ENCODE assay signal across 12 cellular contexts in genomic region chr1:234535208-234535607, GRCh38. TPM values are rescaled to one million over a fixed set of nuclear protein-coding genes. Genes with fewer than 3 reads are reported as not detected.
DNase-seq lines count a peak whose midpoint lies in the region; ATAC-seq and TF ChIP-seq lines count a peak whose summit lies in the region.
"Had no signal": no experiment of that assay in that cellular context is flagged by ENCODE, and none has a peak within 500 bp of the region (broad histone marks: within the 10 kb centered on the region; RNA-seq: fewer than 3 reads in every experiment).

No MANE protein-coding gene starts in this region.

- no peaks in the 10 kb centered on the region for H3K36me3 Mint-ChIP-seq in MCF 10A (ENCODE audit: insufficient read depth, unreplicated experiment)

- no peak overlapping the region for H3K4me3 ChIP-seq in mammary epithelial cell (replicated peaks in 1 of 3; ENCODE audit: insufficient read depth in 1 of 3, low read depth in 2 of 3, low read length in 3 of 3)
- no peak overlapping the region for H3K4me3 ChIP-seq in esophagus squamous epithelium
- H3K4me3 ChIP-seq in ovary, result no peak overlapping the region
- no peak overlapping the region for H3K4me3 ChIP-seq in upper lobe of left lung

- no peak for TF ChIP-seq EP300 in ovary (IDR thresholded peaks at IDR 0.05)
- TF ChIP-seq EP300 in upper lobe of left lung (IDR thresholded peaks at IDR 0.05), result no peak

- no TSS peak for BruUV-seq in MCF 10A (replicated peaks; lab: Mats Ljungman, UMichigan)
- no TSS peak for BruUV-seq in mammary epithelial cell (replicated peaks; lab: Mats Ljungman, UMichigan)

- dilution Hi-C loops in mammary epithelial cell (cut with HindIII; ENCODE audit: low sequenced_read_pairs), result no loop called here

- peaks cover 74% of the 10 kb centered on the region for H3K4me1 ChIP-seq in mammary epithelial cell (ENCODE audit: insufficient read depth, low read length)
- H3K4me1 ChIP-seq in esophagus squamous epithelium, result peaks cover 82 to 100% (median 96%) of the 10 kb centered on the region in 3 donors
- H3K4me1 ChIP-seq in ovary (ENCODE audit: insufficient read depth), result peaks cover 44% of the 10 kb centered on the region
- peaks cover 55 to 84% (median 67%) of the 10 kb centered on the region in 4 donors for H3K4me1 ChIP-seq in upper lobe of left lung

- H3K27ac Mint-ChIP-seq in MCF 10A (ENCODE audit: low read depth, unreplicated experiment), result peak overlapping the region; percentile 93
- H3K27ac Mint-ChIP-seq: stimulated activated naive CD8-positive, alpha-beta T cell treated with anti-CD3 and anti-CD28 coated beads, Interleukin-15, amount 100 ng/mL, for 72 hours had no signal

- CTCF ChIA-PET in MCF 10A (lab: Yijun Ruan, JAX) (interaction anchor here (1.1 to 3.0 kb wide), 7 partner anchors 26 to 528 kb away, joined by 3 to 18 read pairs (median 5); no protein-coding TSS in a partner anchor), mammary epithelial cell (lab: Charles Lee; ENCODE audit: low non-redundant PET) (no interaction called here)

- 98% methylated on average over 6 of the region's 6 CpGs for WGBS in mammary epithelial cell (ENCODE audit: low coverage, missing lambda C conversion rate)
- 67 to 68% methylated on average over 6 of the region's 6 CpGs for WGBS in esophagus squamous epithelium, 2 donors
- 21 to 31% (median 26%) methylated on average over 6 of the region's 6 CpGs for WGBS in ovary, 3 donors
- WGBS in upper lobe of left lung, 2 donors, result 62 to 63% methylated on average over 6 of the region's 6 CpGs

- intact Hi-C loops in MCF 10A (cut with micrococcal nuclease), result no loop called here
- intact Hi-C loops in mammary epithelial cell (cut with micrococcal nuclease), result no loop called here
- intact Hi-C loops in esophagus squamous epithelium (cut with DNase I), result loop anchor here (5.0 kb wide), 1 partner anchor 62 kb away; no protein-coding TSS in a partner anchor
- intact Hi-C loops in ovary (cut with DNase I), result loop anchor here (2.0 to 10.0 kb wide), 7 partner anchors 47 to 460 kb away; no protein-coding TSS in a partner anchor

- no peak for ATAC-seq in upper lobe of left lung (ENCODE audit: low FRiP score in 2 of 2)
- no peak for ATAC-seq in stimulated activated naive CD8-positive, alpha-beta T cell treated with anti-CD3 and anti-CD28 coated beads, Interleukin-15, Interleukin-2, amounts not matched to agents 100 U/mL and 50 U/mL, for 24 hours
- ATAC-seq: left colon; stimulated activated naive CD8-positive, alpha-beta T cell treated with anti-CD3 and anti-CD28 coated beads, Interleukin-15, amount 100 ng/mL, for 72 hours had no signal

- TF ChIP-seq CTCF in MCF 10A (IDR thresholded peaks at IDR 0.05; ENCODE audit: unreplicated experiment) (no peak), mammary epithelial cell (conservative IDR thresholded peaks at IDR 0.05 in 1 of 2, IDR thresholded peaks at IDR 0.05 in 1 of 2; ENCODE audit: extremely low read depth in 1 of 2, insufficient read depth in 1 of 2, low read depth in 1 of 2, low read length in 2 of 2) (no peak), esophagus squamous epithelium (IDR thresholded peaks at IDR 0.05) (no peak), ovary (IDR thresholded peaks at IDR 0.05) (no peak), upper lobe of left lung (IDR thresholded peaks at IDR 0.05) (no peak)

- POLR2A ChIA-PET in MCF 10A (lab: Yijun Ruan, JAX), result interaction anchor here (1.0 to 19.7 kb wide), 9 partner anchors 8 to 538 kb away, joined by 4 to 467 read pairs (median 127); partner anchors contain the start of gene IRF2BP2

- no peaks in the 10 kb centered on the region for H3K27me3 Mint-ChIP-seq in MCF 10A (ENCODE audit: insufficient read depth, unreplicated experiment)

- H3K9me3 ChIP-seq in mammary epithelial cell (replicated peaks; ENCODE audit: insufficient read depth, low read length) (no peaks in the 10 kb centered on the region), esophagus squamous epithelium (no peaks in the 10 kb centered on the region), ovary (no peaks in the 10 kb centered on the region), upper lobe of left lung (no peaks in the 10 kb centered on the region)

- H3K9ac ChIP-seq in mammary epithelial cell (ENCODE audit: insufficient read depth, low read length), result no peak overlapping the region

- no peak overlapping the region for H3K4me3 Mint-ChIP-seq in MCF 10A (ENCODE audit: unreplicated experiment)
- H3K4me3 Mint-ChIP-seq: stimulated activated naive CD8-positive, alpha-beta T cell treated with anti-CD3 and anti-CD28 coated beads, Interleukin-15, amount 100 ng/mL, for 72 hours had no signal

- DNase-seq in MCF 10A (ENCODE audit: unreplicated experiment) (no peak), mammary epithelial cell (no peak), esophagus squamous epithelium (lab: John Stamatoyannopoulos, UW) (no peak), ovary (peak in 1 of 5 donors; percentile 18), upper lobe of left lung (no peak), GOT3 (lab: John Stamatoyannopoulos, UW) (no peak), A172 (ENCODE audit: low spot score) (no peak)
- no peak for DNase-seq in stimulated activated naive CD8-positive, alpha-beta T cell treated with anti-CD3 and anti-CD28 coated beads, Interleukin-15, Interleukin-2, amounts not matched to agents 100 U/mL and 50 U/mL, for 24 hours
- DNase-seq: effector memory CD4-positive, alpha-beta T cell; NCI-H1436; stimulated activated naive CD8-positive, alpha-beta T cell treated with anti-CD3 and anti-CD28 coated beads, Interleukin-15, amount 100 ng/mL, for 72 hours had no signal

- no peaks in the 10 kb centered on the region for H3K27me3 ChIP-seq in mammary epithelial cell (ENCODE audit: insufficient read depth, low read length)
- H3K27me3 ChIP-seq in esophagus squamous epithelium, result no peaks in the 10 kb centered on the region
- H3K27me3 ChIP-seq in ovary, result no peaks in the 10 kb centered on the region
- H3K27me3 ChIP-seq in upper lobe of left lung, result no peaks in the 10 kb centered on the region

- H3K27ac ChIP-seq in mammary epithelial cell (ENCODE audit: insufficient read depth, low read depth, low read length) (no peak overlapping the region), esophagus squamous epithelium (peak overlapping the region; percentile 87 to 99 (median 97)), ovary (peak overlapping the region; percentile 84 to 98), upper lobe of left lung (peak overlapping the region; percentile 90 to 95 (median 91))

- peaks cover 43% of the 10 kb centered on the region for H3K4me1 Mint-ChIP-seq in MCF 10A (ENCODE audit: insufficient read depth, unreplicated experiment)

- H3K36me3 ChIP-seq in mammary epithelial cell (ENCODE audit: insufficient read depth, low read length) (no peaks in the 10 kb centered on the region), esophagus squamous epithelium (no peaks in the 10 kb centered on the region), ovary (no peaks in the 10 kb centered on the region), upper lobe of left lung (no peaks in the 10 kb centered on the region)

- in situ Hi-C loops in mammary epithelial cell (cut with MboI; ENCODE audit: low sequenced_read_pairs in 2 of 2), result no loop called here

- no peaks in the 10 kb centered on the region for H4K20me1 ChIP-seq in mammary epithelial cell (ENCODE audit: insufficient read depth, low read length)

- TF ChIP-seq POLR2A in esophagus squamous epithelium (IDR thresholded peaks at IDR 0.05) (no peak), ovary (IDR thresholded peaks at IDR 0.05) (no peak), upper lobe of left lung (IDR thresholded peaks at IDR 0.05) (no peak)

- H3K9me3 Mint-ChIP-seq in MCF 10A (ENCODE audit: unreplicated experiment), result no peaks in the 10 kb centered on the region
- H3K9me3 Mint-ChIP-seq: stimulated activated naive CD8-positive, alpha-beta T cell treated with anti-CD3 and anti-CD28 coated beads, Interleukin-15, amount 100 ng/mL, for 72 hours had no signal

- H3K4me2 ChIP-seq in mammary epithelial cell (ENCODE audit: insufficient read depth, low read depth, low read length), result no peak overlapping the region

- no peaks in the 10 kb centered on the region for H3K79me2 ChIP-seq in mammary epithelial cell (ENCODE audit: insufficient read depth, low read length)

- H2AFZ ChIP-seq in mammary epithelial cell (ENCODE audit: low read depth, low read length), result no peak overlapping the region

RNA-seq across cellular contexts. Expression of gene TARBP1, which starts 56.2 kb away (rescaled TPM):
- 45.5 and 52.5 TPM in 2 replicates for total RNA-seq in MCF 10A (2022)
- 10 to 100 TPM; 16.1 to 18.0 TPM for total RNA-seq in mammary epithelial cell
- 17.8 TPM for polyA plus RNA-seq in mammary epithelial cell
- 32.8 TPM for polyA minus RNA-seq in mammary epithelial cell
- total RNA-seq in esophagus squamous epithelium, result 10 to 100 TPM; 13.2 to 39.2 (median 27.6) TPM
- 10 to 100 TPM in 4 of 7 donors, 1 to 10 TPM in 3; 5.5 to 26.3 (median 10.8) TPM for total RNA-seq in ovary
- 10 to 100 TPM in 1 of 2 donors, 1 to 10 TPM in 1; 4.8 to 15.4 TPM for polyA plus RNA-seq in ovary
- 10 to 100 TPM; 17.6 to 51.2 (median 25.8) TPM for total RNA-seq in upper lobe of left lung
- 20.5 and 31.8 TPM in 2 replicates for total RNA-seq in A172 (2014; rRNA removed; shearing (Covaris generic))

Comparison
In these comparisons a context has a peak if more than half of its experiments do, and no peak if none do; other contexts are left out.
1. intact Hi-C loops: an anchor here in esophagus squamous epithelium (5.0 kb wide) and ovary (2.0 to 10.0 kb wide); none called in MCF 10A and mammary epithelial cell.